25 cellular contexts compared by ENCODE assay signal in genomic region chr17:48499743-48500434, GRCh38. TPM values are rescaled to one million over a fixed set of nuclear protein-coding genes. Genes with fewer than 3 reads are reported as not detected.
"Had no signal": no experiment of that assay in that cellular context is flagged by ENCODE, and none has a peak within 500 bp of the region (broad histone marks: within the 10 kb centered on the region; RNA-seq: fewer than 3 reads in every experiment).

No MANE protein-coding gene starts in this region.

- ATAC-seq: left cardiac atrium; lower lobe of right lung; natural killer cell; sciatic nerve; stimulated activated naive CD8-positive, alpha-beta T cell treated with anti-CD3 and anti-CD28 coated beads, Interleukin-15, Interleukin-2, amounts not matched to agents 100 U/mL and 50 U/mL, for 24 hours had no signal

- H3K4me1 Mint-ChIP-seq: activated B cell treated with CpG ODN at 0.5 μM for 24 hours, brain had no signal

- H3K9me3 ChIP-seq: lower lobe of right lung had no signal

- H3K27ac ChIP-seq: lower lobe of right lung had no signal

- H3K4me1 ChIP-seq: lower lobe of right lung had no signal

- H3K9me3 Mint-ChIP-seq: activated B cell treated with CpG ODN at 0.5 μM for 24 hours; activated CD4-positive, alpha-beta T cell treated with anti-CD3 and anti-CD28 coated beads, Interleukin-2, amount 10 ng/mL, durations not matched to agents 24 days and 14 days; activated naive CD4-positive, alpha-beta T cell treated with anti-CD3 and anti-CD28 coated beads, Interleukin-2, amount 10 ng/mL, durations not matched to agents 7 days and 5 days; activated T-helper 2 cell treated with anti-CD3 and anti-CD28 coated beads, Interferon-gamma antibody, Interleukin-2, Interleukin-4, amounts not matched to agents 10 μg/mL and 5 μg/mL and 100 μg/mL, durations not matched to agents 14 hours and 24 hours and 36 hours; natural killer cell had no signal

- DNase-seq: activated B cell treated with CpG ODN at 0.5 μM for 24 hours; activated CD4-positive, alpha-beta T cell treated with anti-CD3 and anti-CD28 coated beads, Interleukin-2, amount 10 ng/mL, durations not matched to agents 24 days and 14 days; activated CD8-positive, alpha-beta memory T cell treated with anti-CD3 and anti-CD28 coated beads for 24 hours; activated naive CD4-positive, alpha-beta T cell treated with anti-CD3 and anti-CD28 coated beads, Interleukin-2, amount 10 ng/mL, durations not matched to agents 7 days and 5 days; amygdala; cerebellar nuclear complex; dermis blood vessel endothelial cell; hypothalamus; left cardiac atrium; lower lobe of right lung; natural killer cell; nucleus accumbens; stimulated activated CD4-positive, alpha-beta T cell treated with anti-CD3 and anti-CD28 coated beads, Interleukin-2, amount 100 ng/mL, for 48 hours; stimulated activated CD8-positive, alpha-beta memory T cell treated with anti-CD3 and anti-CD28 coated beads, Interleukin-4, amount 100 ng/mL, for 48 hours; stimulated activated naive CD8-positive, alpha-beta T cell treated with anti-CD3 and anti-CD28 coated beads, Interleukin-15, Interleukin-2, amounts not matched to agents 100 U/mL and 50 U/mL, for 24 hours had no signal

- H3K36me3 ChIP-seq: lower lobe of right lung had no signal

- H3K27ac Mint-ChIP-seq: activated B cell treated with CpG ODN at 0.5 μM for 24 hours; activated CD4-positive, alpha-beta T cell treated with anti-CD3 and anti-CD28 coated beads, Interleukin-2, amount 10 ng/mL, durations not matched to agents 24 days and 14 days; activated naive CD4-positive, alpha-beta T cell treated with anti-CD3 and anti-CD28 coated beads, Interleukin-2, amount 10 ng/mL, durations not matched to agents 7 days and 5 days; activated T-helper 2 cell treated with anti-CD3 and anti-CD28 coated beads, Interferon-gamma antibody, Interleukin-2, Interleukin-4, amounts not matched to agents 10 μg/mL and 5 μg/mL and 100 μg/mL, durations not matched to agents 14 hours and 24 hours and 36 hours; brain; natural killer cell; progenitor cell of endocrine pancreas had no signal

- H3K4me3 ChIP-seq: lower lobe of right lung had no signal

- H3K36me3 Mint-ChIP-seq: activated naive CD4-positive, alpha-beta T cell treated with anti-CD3 and anti-CD28 coated beads, Interleukin-2, amount 10 ng/mL, durations not matched to agents 7 days and 5 days; brain; natural killer cell had no signal

- H3K4me3 Mint-ChIP-seq: activated B cell treated with CpG ODN at 0.5 μM for 24 hours; activated CD4-positive, alpha-beta T cell treated with anti-CD3 and anti-CD28 coated beads, Interleukin-2, amount 10 ng/mL, durations not matched to agents 24 days and 14 days; activated naive CD4-positive, alpha-beta T cell treated with anti-CD3 and anti-CD28 coated beads, Interleukin-2, amount 10 ng/mL, durations not matched to agents 7 days and 5 days; brain; natural killer cell had no signal

RNA-seq across cellular contexts. Expression of gene HOXB1, which starts 30.9 kb away (rescaled TPM):
- total RNA-seq: activated B cell treated with CpG ODN at 0.5 μM for 24 hours; activated CD4-positive, alpha-beta T cell treated with anti-CD3 and anti-CD28 coated beads, Interleukin-2, amount 10 ng/mL, durations not matched to agents 24 days and 14 days; activated T-helper 2 cell treated with anti-CD3 and anti-CD28 coated beads, Interferon-gamma antibody, Interleukin-2, Interleukin-4, amounts not matched to agents 10 μg/mL and 5 μg/mL and 100 μg/mL, durations not matched to agents 14 hours and 24 hours and 36 hours; dermis blood vessel endothelial cell; epithelial cell of proximal tubule; glomerular endothelial cell; left cardiac atrium; lower lobe of right lung; mononuclear cell; natural killer cell; sciatic nerve; T-helper 1 cell treated with Interleukin-12 subunit alpha and Interleukin-12 subunit beta and Interleukin-4 antibody, amounts not matched to agents 30 ng/mL and 1 ng/mL, for 36 hours; temporal lobe; urinary bladder had no signal
- polyA plus RNA-seq: urinary bladder had no signal

RNA-seq across cellular contexts. Expression of gene HOXB2, which starts 45.0 kb away (rescaled TPM):
- total RNA-seq: temporal lobe had no signal
